In genomic region chr12:115930336-115930735, GRCh38 we compare ENCODE assay signal across 6 cellular contexts.
"Had no signal": no experiment of that assay in that cellular context is flagged by ENCODE, and none has a peak within 500 bp of the region (broad histone marks: within the 10 kb centered on the region; RNA-seq: fewer than 3 reads in every experiment).

No MANE protein-coding gene starts in this region.

- ATAC-seq: GM23338, HepG2 had no signal

- DNase-seq: H9, HCEC 1CT, KBM-7 had no signal

- H2AFZ ChIP-seq: GM23338 had no signal

- H3K4me3 ChIP-seq: GM23338 had no signal

- H3K4me2 ChIP-seq: GM23338 had no signal

- H3K27ac ChIP-seq: HL-60 had no signal
